ENCODE assay signal across 8 cellular contexts in the genomic region with DNA sequence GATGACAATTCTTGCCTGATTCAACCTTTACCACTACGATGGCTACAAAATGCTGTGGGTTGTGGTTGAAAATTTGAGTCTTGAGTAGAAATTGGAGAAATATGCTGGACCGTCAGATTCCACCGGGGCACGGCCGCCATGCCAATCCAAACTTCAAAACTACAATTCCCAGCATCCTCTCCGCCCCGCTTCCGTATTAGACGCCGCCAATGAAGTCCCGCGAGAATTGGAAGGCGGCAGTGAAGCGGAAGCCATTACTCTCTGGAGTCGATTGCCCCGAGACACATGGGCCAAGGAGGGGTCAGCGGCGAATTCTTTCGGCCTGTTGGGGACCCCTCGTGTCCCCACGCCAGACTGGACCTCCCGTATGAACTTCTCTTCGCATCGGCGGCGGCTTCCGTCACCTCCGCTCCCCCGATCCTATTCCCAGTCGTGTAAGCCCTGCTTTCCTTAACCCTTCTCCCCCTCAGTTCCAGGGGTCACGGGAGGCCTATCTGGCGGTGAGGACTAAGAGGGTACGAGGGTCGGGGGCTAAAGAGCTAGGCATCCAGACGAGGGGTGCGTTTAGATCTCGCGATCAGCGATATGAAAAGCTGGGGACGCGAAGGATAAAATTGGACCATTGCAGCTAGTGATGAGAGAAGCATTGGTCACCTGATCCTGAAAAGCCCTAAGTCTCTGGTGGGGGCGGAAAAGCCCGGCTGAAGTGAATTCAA. TPM values are rescaled to one million over a fixed set of nuclear protein-coding genes. Genes with fewer than 3 reads are reported as not detected.
DNase-seq lines count a peak whose midpoint lies in the region; ATAC-seq, FAIRE-seq and TF ChIP-seq lines count a peak whose summit lies in the region.

A gene (plus strand): TSS at position 239 of the 716 bp plus-strand sequence. CDS start 15,620 bp downstream, outside the sequence.

- H3K9me3 ChIP-seq in BLaER1 (peaks cover 34% of the 10 kb centered on the region), HepG2 (ENCODE audit: low read length) (peaks cover 14% of the 10 kb centered on the region)

- peaks cover 24% of the 10 kb centered on the region; the same call in 1 of the 2 replicates for H4K20me1 ChIP-seq in BLaER1
- H4K20me1 ChIP-seq in HepG2 (ENCODE audit: insufficient read depth, low read length), result peaks cover 10% of the 10 kb centered on the region; the same call in 1 of the 2 replicates

- intact Hi-C loops in HepG2 (cut with micrococcal nuclease; ENCODE audit: unreplicated experiment), result no loop called here

- 2% methylated on average over 23 of the region's 43 CpGs for WGBS in HepG2 (ENCODE audit: low lambda C conversion rate)

- peaks cover 25% of the 10 kb centered on the region for H3K4me1 ChIP-seq in BLaER1
- H3K4me1 ChIP-seq in HepG2 (ENCODE audit: insufficient read depth, low read length), result peaks cover 20% of the 10 kb centered on the region

- POLR2A ChIA-PET in HepG2 (lab: Yijun Ruan, JAX), result no interaction called here

- peak within 1 kb of the TSS; percentile 78 for H3K4me3 ChIP-seq in BLaER1
- H3K4me3 ChIP-seq in HepG2 (replicated peaks in 1 of 3; ENCODE audit: insufficient read depth in 1 of 3, low read depth in 2 of 3, low read length in 3 of 3), result peak within 1 kb of the TSS; percentile 63 to 98 (median 95)

- in situ Hi-C loops in HepG2 (cut with HindIII; ENCODE audit: extremely low pct_ligation_motif_present, low pct_unique_long_range_greater_than_20kb), result loop anchor here (25.0 kb wide), 1 partner anchor 647 kb away; no protein-coding TSS in a partner anchor

- peak; percentile 78 for DNase-seq in NCI-H748 treated with DMSO at 0.1 percent for 48 hours (lab: John Stamatoyannopoulos, UW)
- peak; percentile 74 to 90 for DNase-seq in activated CD4-positive, alpha-beta T cell treated with anti-CD3 and anti-CD28 coated beads, Interleukin-2, amount 50 U/mL, for 24 hours (ENCODE audit: low read depth in 1 of 2, low spot score in 1 of 2)
- DNase-seq in dermis microvascular lymphatic vessel endothelial cell (ENCODE audit: low read depth in 2 of 2), result peak; percentile 83 to 92
- peak; percentile 91 for DNase-seq in HepG2 (ENCODE audit: low spot score)
- DNase-seq in stimulated activated CD4-positive, alpha-beta T cell treated with anti-CD3 and anti-CD28 coated beads, Interleukin-4, amount 100 ng/mL, for 1 hour, result peak; percentile 86

- no peaks in the 10 kb centered on the region for H3K27me3 ChIP-seq in BLaER1
- H3K27me3 ChIP-seq in HepG2 (ENCODE audit: control insufficient read depth in 1 of 2, insufficient read depth in 2 of 2, low read length in 2 of 2), result no peaks in the 10 kb centered on the region; a peak in 1 of 5 replicates

- peak; percentile 85 for ATAC-seq in GM19351 (IDR thresholded peaks at IDR 0.05; ENCODE audit: unreplicated experiment)
- ATAC-seq in HG03521 (IDR thresholded peaks at IDR 0.05; ENCODE audit: unreplicated experiment), result peak; percentile 92
- peak; percentile 96 for ATAC-seq in HepG2

- H3K36me3 ChIP-seq in BLaER1, result peaks cover 32% of the 10 kb centered on the region
- peaks cover 0 to 5% of the 10 kb centered on the region in 2 experiments; a peak in 1 of 5 replicates for H3K36me3 ChIP-seq in HepG2 (replicated peaks in 1 of 2; ENCODE audit: control insufficient read depth in 1 of 2, insufficient read depth in 2 of 2, low read length in 2 of 2)

- peaks cover 52% of the 10 kb centered on the region for H3K79me2 ChIP-seq in HepG2 (ENCODE audit: insufficient read depth, low read length)

- BruUV-seq in HepG2 (replicated peaks; lab: Mats Ljungman, UMichigan), result no TSS peak

- TF ChIP-seq RAD21 in HepG2 (CRISPR knock-in tag; IDR thresholded peaks at IDR 0.05), result no peak

- peak within 1 kb of the TSS; percentile 90 for H3K9ac ChIP-seq in BLaER1
- peak within 1 kb of the TSS; percentile 93 for H3K9ac ChIP-seq in HepG2 (ENCODE audit: insufficient read depth, low read depth, low read length)

- peak within 1 kb of the TSS; percentile 91 for H3K27ac ChIP-seq in BLaER1
- peak within 1 kb of the TSS; percentile 80 for H3K27ac ChIP-seq in HepG2 (ENCODE audit: extremely low read length, insufficient read depth, low read length)

- peak; percentile 90 to 92 for TF ChIP-seq POLR2A in HepG2 (IDR thresholded peaks at IDR 0.05; ENCODE audit: insufficient read depth in 1 of 2, low read depth in 2 of 2, low read length in 2 of 2)

- TF ChIP-seq EP300 in HepG2 (IDR thresholded peaks at IDR 0.05; ENCODE audit: low read depth in 2 of 2, low read length in 2 of 2), result no peak
- 0 out of 2 replicates have a peak, but pooled peaks have one; percentile 26 for TF ChIP-seq EP300 in HepG2 (CRISPR knock-in tag; IDR thresholded peaks at IDR 0.05; ENCODE audit: borderline replicate concordance)

- CTCF ChIA-PET in HepG2 (lab: Yijun Ruan, JAX; ENCODE audit: low intra/inter-chr PET ratio, low total read pairs), result no interaction called here

- 0 out of 2 replicates have a peak, but pooled peaks have one; percentile 8 for TF ChIP-seq CTCF in HepG2 (CRISPR knock-in tag; IDR thresholded peaks at IDR 0.05)

- peak; percentile 72 for FAIRE-seq in HepG2 (lab: Jason Lieb, UNC)

- peak within 1 kb of the TSS; percentile 70 for H3K4me2 ChIP-seq in BLaER1
- H3K4me2 ChIP-seq in HepG2 (ENCODE audit: low read depth, low read length), result peak within 1 kb of the TSS; percentile 92

- H2AFZ ChIP-seq in HepG2 (ENCODE audit: low read length), result peak within 1 kb of the TSS; percentile 99

TF ChIP-seq in HepG2, 621 proteins besides CTCF, POLR2A, EP300 and RAD21 (continues in another document):
- peak; percentile 91; the same call in 1 of the 2 replicates for TF ChIP-seq BRD4 (CRISPR knock-in tag; IDR thresholded peaks at IDR 0.05)
- no peak for TF ChIP-seq HNRNPH1 (optimal IDR thresholded peaks at IDR 0.05; ENCODE audit: low read depth, low read length)
- TF ChIP-seq ZZZ3 (CRISPR knock-in tag; IDR thresholded peaks at IDR 0.05; ENCODE audit: borderline replicate concordance), result peak; percentile 30; the same call in 1 of the 2 replicates
- TF ChIP-seq THYN1 (CRISPR knock-in tag; IDR thresholded peaks at IDR 0.05; ENCODE audit: borderline replicate concordance, low read depth), result no peak
- peak; percentile 77 for TF ChIP-seq ATF1 (CRISPR knock-in tag; IDR thresholded peaks at IDR 0.05)
- TF ChIP-seq, protein P1, sequence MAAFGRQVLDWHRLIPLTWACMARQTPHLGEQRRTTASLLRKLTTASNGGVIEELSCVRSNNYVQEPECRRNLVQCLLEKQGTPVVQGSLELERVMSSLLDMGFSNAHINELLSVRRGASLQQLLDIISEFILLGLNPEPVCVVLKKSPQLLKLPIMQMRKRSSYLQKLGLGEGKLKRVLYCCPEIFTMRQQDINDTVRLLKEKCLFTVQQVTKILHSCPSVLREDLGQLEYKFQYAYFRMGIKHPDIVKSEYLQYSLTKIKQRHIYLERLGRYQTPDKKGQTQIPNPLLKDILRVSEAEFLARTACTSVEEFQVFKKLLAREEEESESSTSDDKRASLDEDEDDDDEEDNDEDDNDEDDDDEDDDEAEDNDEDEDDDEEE (CRISPR knock-in tag; IDR thresholded peaks at IDR 0.05), result peak; percentile 64; the same call in 1 of the 2 replicates
- no peak for TF ChIP-seq EZH2 (conservative IDR thresholded peaks at IDR 0.05; ENCODE audit: low read depth, low read length)
- TF ChIP-seq RORA (CRISPR knock-in tag; IDR thresholded peaks at IDR 0.05), result no peak
- no peak for TF ChIP-seq KLF11 (CRISPR knock-in tag; IDR thresholded peaks at IDR 0.05)
- no peak for TF ChIP-seq TGIF2 (CRISPR knock-in tag; IDR thresholded peaks at IDR 0.05)
- peak; percentile 90 for TF ChIP-seq KMT2B (CRISPR knock-in tag; IDR thresholded peaks at IDR 0.05)
- TF ChIP-seq, protein P2, sequence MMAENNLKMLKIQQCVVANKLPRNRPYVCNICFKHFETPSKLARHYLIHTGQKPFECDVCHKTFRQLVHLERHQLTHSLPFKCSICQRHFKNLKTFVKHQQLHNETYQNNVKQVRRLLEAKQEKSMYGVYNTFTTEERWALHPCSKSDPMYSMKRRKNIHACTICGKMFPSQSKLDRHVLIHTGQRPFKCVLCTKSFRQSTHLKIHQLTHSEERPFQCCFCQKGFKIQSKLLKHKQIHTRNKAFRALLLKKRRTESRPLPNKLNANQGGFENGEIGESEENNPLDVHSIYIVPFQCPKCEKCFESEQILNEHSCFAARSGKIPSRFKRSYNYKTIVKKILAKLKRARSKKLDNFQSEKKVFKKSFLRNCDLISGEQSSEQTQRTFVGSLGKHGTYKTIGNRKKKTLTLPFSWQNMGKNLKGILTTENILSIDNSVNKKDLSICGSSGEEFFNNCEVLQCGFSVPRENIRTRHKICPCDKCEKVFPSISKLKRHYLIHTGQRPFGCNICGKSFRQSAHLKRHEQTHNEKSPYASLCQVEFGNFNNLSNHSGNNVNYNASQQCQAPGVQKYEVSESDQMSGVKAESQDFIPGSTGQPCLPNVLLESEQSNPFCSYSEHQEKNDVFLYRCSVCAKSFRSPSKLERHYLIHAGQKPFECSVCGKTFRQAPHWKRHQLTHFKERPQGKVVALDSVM (CRISPR knock-in tag; IDR thresholded peaks at IDR 0.05), result no peak
- no peak for TF ChIP-seq ZNF234 (CRISPR knock-in tag; conservative IDR thresholded peaks at IDR 0.05)

RNA-seq across cellular contexts. Expression of the gene that starts here (rescaled TPM):
- total RNA-seq in dermis microvascular lymphatic vessel endothelial cell (8.0 and 11.5 TPM in 2 replicates), HepG2 (2016; rRNA removed; fragmentation: Illumina TruSeq; extraction: Trizol) (27.9 and 31.0 TPM in 2 replicates)
- 8.4 and 9.5 TPM in 2 replicates for total RNA-seq in HepG2 (2016; cell fraction: cytosol; rRNA removed; fragmentation: Illumina TruSeq; extraction: Trizol; ENCODE audit: low read depth)
- 26.3 and 29.8 TPM in 2 replicates for total RNA-seq in HepG2 (2016; cell fraction: insoluble cytoplasmic fraction; rRNA removed; fragmentation: Illumina TruSeq; extraction: Trizol)
- total RNA-seq in HepG2 (2016; cell fraction: membrane; rRNA removed; fragmentation: Illumina TruSeq; extraction: Trizol), result 18.1 and 18.4 TPM in 2 replicates
- 21.8 and 34.2 TPM in 2 replicates for total RNA-seq in HepG2 (2016; cell fraction: nucleus; rRNA removed; fragmentation: Illumina TruSeq; extraction: Trizol)
- polyA plus RNA-seq in HepG2 (2011; rRNA removed), result 14.0 and 15.2 TPM in 2 replicates
- polyA plus RNA-seq in HepG2 (2011; cell fraction: cytosol; rRNA removed), result 9.8 and 10.3 TPM in 2 replicates
- 41.2 and 44.1 TPM in 2 replicates for polyA plus RNA-seq in HepG2 (2011; cell fraction: nucleus; rRNA removed)
- polyA plus RNA-seq in HepG2 (2012), result 16.6 and 18.0 TPM in 2 replicates
- 5.1 and 5.3 TPM in 2 replicates for polyA plus RNA-seq in HepG2 (2016; cell fraction: cytosol; fragmentation: Illumina TruSeq; extraction: Trizol; ENCODE audit: low read depth)
- polyA plus RNA-seq in HepG2 (2016; cell fraction: insoluble cytoplasmic fraction; fragmentation: Illumina TruSeq; extraction: Trizol; ENCODE audit: low read depth), result 21.1 and 24.9 TPM in 2 replicates
- polyA plus RNA-seq in HepG2 (2016; cell fraction: membrane; fragmentation: Illumina TruSeq; extraction: Trizol; ENCODE audit: low read depth), result 11.4 TPM in 2 replicates
- 48.9 and 50.5 TPM in 2 replicates for polyA plus RNA-seq in HepG2 (2016; cell fraction: nucleus; fragmentation: Illumina TruSeq; extraction: Trizol; ENCODE audit: insufficient read depth, low read depth)
- 11.0 and 14.6 TPM in 2 replicates for polyA minus RNA-seq in HepG2 (2011; rRNA and poly(A)+ RNA removed; ENCODE audit: low replicate concordance)
- polyA minus RNA-seq in HepG2 (2011; cell fraction: cytosol; rRNA and poly(A)+ RNA removed), result 8.3 and 10.8 TPM in 2 replicates
- polyA minus RNA-seq in HepG2 (2011; cell fraction: nucleus; rRNA and poly(A)+ RNA removed), result 24.4 and 27.9 TPM in 2 replicates

Comparison
In these comparisons a context has a peak if more than half of its experiments do, and no peak if none do; other contexts are left out.
1. Peak in every context shown above with its lines: DNase-seq, ATAC-seq, H3K4me3 ChIP-seq and H3K27ac ChIP-seq.